ENCODE assay signal across 22 cellular contexts in the genomic region with DNA sequence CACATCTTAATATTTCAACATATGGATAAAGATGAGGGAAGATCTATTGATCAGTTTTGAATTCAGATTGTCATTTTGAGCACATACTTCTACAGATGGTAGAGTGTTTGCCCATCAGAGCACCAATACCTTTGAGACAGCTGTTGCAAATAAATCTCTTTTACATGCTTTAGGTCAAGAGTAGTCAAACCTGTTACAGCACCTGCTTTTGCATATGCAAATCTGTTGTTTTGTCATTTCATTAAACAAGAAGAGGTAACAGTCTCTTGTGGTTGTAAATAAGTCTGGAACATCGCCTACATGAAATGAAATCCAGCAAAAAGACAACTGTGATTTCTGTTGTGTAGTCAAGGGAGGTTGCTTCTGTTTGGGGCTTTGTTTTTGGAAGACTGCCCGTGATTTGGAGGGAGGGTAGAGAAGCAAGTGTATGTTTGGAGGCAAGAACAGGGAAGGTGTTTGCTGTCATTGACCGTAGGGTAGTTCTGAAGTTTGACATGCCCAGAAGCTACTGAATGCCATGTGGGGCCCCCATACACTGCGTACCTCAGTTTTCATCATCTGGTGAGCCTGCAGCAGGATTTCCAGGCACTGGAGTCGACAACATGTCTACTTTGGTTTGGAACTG.
A peak's percentile ranks its signal among the peaks of the same experiment; 100 is the strongest.
DNase-seq lines count a peak whose midpoint lies in the region; ATAC-seq, FAIRE-seq and TF ChIP-seq lines count a peak whose summit lies in the region.
"Had no signal": no experiment of that assay in that cellular context is flagged by ENCODE, and none has a peak within 500 bp of the region (broad histone marks: within the 10 kb centered on the region; RNA-seq: fewer than 3 reads in every experiment).

No MANE protein-coding gene starts in this region.

- no CpG with 5 or more reads among the region's 5 CpGs for WGBS in H9 (ENCODE audit: extremely low coverage, insufficient read length, low lambda C conversion rate)

- H3K79me1 ChIP-seq in H9 (ENCODE audit: insufficient read depth, low read depth, low read length, poor library complexity, severe bottlenecking), result no peaks in the 10 kb centered on the region

- no peak overlapping the region for H2BK5ac ChIP-seq in H9 (ENCODE audit: insufficient read length, low read length)

- H4K5ac ChIP-seq in H9 (ENCODE audit: insufficient read length, low read depth, low read length), result no peak overlapping the region

- H2BK20ac ChIP-seq in H9 (ENCODE audit: low read depth, low read length, poor library complexity, severe bottlenecking), result no peak overlapping the region

- no peaks in the 10 kb centered on the region for H3K9me3 ChIP-seq in H9 (ENCODE audit: control insufficient read depth, low read depth, low read length)
- H3K9me3 ChIP-seq in MM.1S (replicated peaks; ENCODE audit: insufficient read depth, low read length), result no peaks in the 10 kb centered on the region
- H3K9me3 ChIP-seq in astrocyte (ENCODE audit: insufficient read depth, low read depth, low read length), result no peaks in the 10 kb centered on the region
- no peaks in the 10 kb centered on the region for H3K9me3 ChIP-seq in iPS-20b (ENCODE audit: insufficient read depth, low read depth, low read length)
- H3K9me3 ChIP-seq: Peyer's patch had no signal

- no peak overlapping the region for H2BK120ac ChIP-seq in H9 (ENCODE audit: low read depth, low read length, poor library complexity, severe bottlenecking)

- peak overlapping the region; percentile 62 for H3K18ac ChIP-seq in H9 (ENCODE audit: insufficient read length, low read depth, low read length)

- H3K4me3 Mint-ChIP-seq in H9 (peak overlapping the region; percentile 21 to 33; a peak in 2 of 5 replicates), astrocyte (ENCODE audit: unreplicated experiment) (no peak overlapping the region)
- H3K4me3 Mint-ChIP-seq: CD4-positive, alpha-beta T cell; HFFc6; T-cell had no signal

- H2BK12ac ChIP-seq in H9 (ENCODE audit: insufficient read length, low read depth, low read length), result no peak overlapping the region

- no peaks in the 10 kb centered on the region for H3K23me2 ChIP-seq in H9 (ENCODE audit: insufficient read length, low read depth, low read length, poor library complexity, severe bottlenecking)

- H3K56ac ChIP-seq in H9 (ENCODE audit: insufficient read length, low read depth, low read length), result no peak overlapping the region

- peaks cover 15% of the 10 kb centered on the region for H3K4me1 ChIP-seq in H9 (ENCODE audit: insufficient read depth, low read length)
- peaks cover 13% of the 10 kb centered on the region for H3K4me1 ChIP-seq in MM.1S (ENCODE audit: low read length)
- H3K4me1 ChIP-seq in astrocyte (ENCODE audit: insufficient read depth, low read length), result no peaks in the 10 kb centered on the region
- H3K4me1 ChIP-seq in iPS-20b (ENCODE audit: insufficient read depth, low read length), result peaks cover 36% of the 10 kb centered on the region; the same call in 1 of the 2 replicates
- H3K4me1 ChIP-seq: Peyer's patch had no signal

- ATAC-seq in GM21390 (IDR thresholded peaks at IDR 0.05; ENCODE audit: unreplicated experiment), result no peak
- ATAC-seq: T-cell had no signal

- peak overlapping the region; percentile 49 for H3K4me2 ChIP-seq in H9 (ENCODE audit: insufficient read depth, insufficient read length, low read length)
- peak overlapping the region; percentile 67; the same call in 1 of the 2 replicates for H3K4me2 ChIP-seq in MM.1S (ENCODE audit: low read depth, low read length)
- H3K4me2 ChIP-seq in astrocyte (ENCODE audit: low read length), result no peak overlapping the region

- H3K9me2 ChIP-seq in MM.1S (replicated peaks; ENCODE audit: insufficient read depth, low read length), result no peaks in the 10 kb centered on the region

- no peak overlapping the region for H4K91ac ChIP-seq in H9 (ENCODE audit: insufficient read length, low read depth, low read length)

- H2BK15ac ChIP-seq in H9 (ENCODE audit: low read depth, low read length), result no peak overlapping the region

- no peaks in the 10 kb centered on the region for H3F3A ChIP-seq in MM.1S (ENCODE audit: insufficient read depth, low read length)

- H3K9me3 Mint-ChIP-seq in H9, result no peaks in the 10 kb centered on the region
- no peaks in the 10 kb centered on the region for H3K9me3 Mint-ChIP-seq in astrocyte (ENCODE audit: unreplicated experiment)
- H3K9me3 Mint-ChIP-seq: CD4-positive, alpha-beta T cell; T-cell had no signal

- TF ChIP-seq CTCF in H9 (conservative IDR thresholded peaks at IDR 0.05) (no peak), MM.1S (IDR thresholded peaks at IDR 0.05; ENCODE audit: low read length) (no peak), astrocyte (IDR thresholded peaks at IDR 0.05; ENCODE audit: insufficient read depth, low read depth, low read length) (no peak), GM10266 (IDR thresholded peaks at IDR 0.05; ENCODE audit: control insufficient read depth, insufficient read depth, low read depth, missing control alignments) (no peak)

- H3K27me3 Mint-ChIP-seq in H9 (ENCODE audit: low read depth), result no peaks in the 10 kb centered on the region
- H3K27me3 Mint-ChIP-seq in astrocyte (ENCODE audit: low read depth, unreplicated experiment), result no peaks in the 10 kb centered on the region
- H3K27me3 Mint-ChIP-seq: CD4-positive, alpha-beta T cell had no signal

- FAIRE-seq in astrocyte (lab: Jason Lieb, UNC), result peak; percentile 5
- FAIRE-seq: G401.6, GM19239, H54 had no signal

- H3K23ac ChIP-seq in H9 (ENCODE audit: insufficient read length, low read depth, low read length), result no peak overlapping the region

- H3K36me3 ChIP-seq in MM.1S (replicated peaks; ENCODE audit: insufficient read depth, low read length) (no peaks in the 10 kb centered on the region), astrocyte (ENCODE audit: insufficient read depth, low read length) (no peaks in the 10 kb centered on the region), iPS-20b (ENCODE audit: insufficient read depth, low read depth, low read length) (no peaks in the 10 kb centered on the region)
- H3K36me3 ChIP-seq: Peyer's patch had no signal

- H3K36me3 Mint-ChIP-seq in H9 (ENCODE audit: insufficient read depth in 1 of 3, low read depth in 3 of 3), result no peaks in the 10 kb centered on the region
- H3K36me3 Mint-ChIP-seq in astrocyte (ENCODE audit: low read depth, unreplicated experiment), result no peaks in the 10 kb centered on the region
- H3K36me3 Mint-ChIP-seq: T-cell had no signal

- H2AK5ac ChIP-seq in H9 (ENCODE audit: insufficient read length, low read length), result no peak overlapping the region

- no peaks in the 10 kb centered on the region for H3K79me2 ChIP-seq in H9 (ENCODE audit: insufficient read depth, low read length)
- H3K79me2 ChIP-seq in MM.1S (ENCODE audit: low read length), result no peaks in the 10 kb centered on the region
- H3K79me2 ChIP-seq in astrocyte (ENCODE audit: insufficient read depth, low read length), result no peaks in the 10 kb centered on the region

- H2AFZ ChIP-seq in H9 (ENCODE audit: low read length) (no peak overlapping the region), MM.1S (ENCODE audit: low read length) (peak overlapping the region; percentile 8; the same call in 1 of the 2 replicates), astrocyte (ENCODE audit: low read depth, low read length) (no peak overlapping the region)

- peaks cover 52 to 53% of the 10 kb centered on the region in 2 experiments for H3K4me1 Mint-ChIP-seq in H9
- no peaks in the 10 kb centered on the region for H3K4me1 Mint-ChIP-seq in astrocyte (ENCODE audit: low read depth, unreplicated experiment)
- H3K4me1 Mint-ChIP-seq: T-cell had no signal

- H3K4me3 ChIP-seq in MM.1S (ENCODE audit: low read length) (peak overlapping the region; percentile 52), astrocyte (ENCODE audit: insufficient read depth, low read depth, low read length) (no peak overlapping the region), iPS-20b (ENCODE audit: low read length) (peak overlapping the region; percentile 5; the same call in 1 of the 2 replicates)
- H3K4me3 ChIP-seq: Peyer's patch had no signal

- peak; percentile 32 for DNase-seq in H9
- DNase-seq in MM.1S, result no peak
- DNase-seq in astrocyte (ENCODE audit: low read depth), result no peak
- no peak for DNase-seq in GM10266 (ENCODE audit: extremely low spot score)
- no peak for DNase-seq in activated T-cell treated with anti-CD3 and anti-CD28 coated beads, Interleukin-2, amount 50 U/mL, for 1 hour
- no peak for DNase-seq in central memory CD4-positive, alpha-beta T cell
- DNase-seq: CD4-positive, alpha-beta T cell; COR-L47; HFFc6; KG1; MV-4-11; NCI-H1105 treated with DMSO at 0.1 percent for 48 hours; NCI-H2081; NCI-H446 treated with DMSO at 0.1 percent for 48 hours; NCI-H774; Peyer's patch; T-cell had no signal

- peak overlapping the region in 2 of 3 experiments; percentile 74 to 90; a peak in 4 of 7 replicates for H3K27ac Mint-ChIP-seq in H9
- H3K27ac Mint-ChIP-seq in astrocyte (ENCODE audit: unreplicated experiment), result no peak overlapping the region
- H3K27ac Mint-ChIP-seq: CD4-positive, alpha-beta T cell; HFFc6; T-cell had no signal

- H3K27me3 ChIP-seq in H9 (ENCODE audit: insufficient read depth, low read length), result no peaks in the 10 kb centered on the region
- H3K27me3 ChIP-seq in MM.1S (replicated peaks; ENCODE audit: insufficient read depth, low read length), result no peaks in the 10 kb centered on the region
- no peaks in the 10 kb centered on the region for H3K27me3 ChIP-seq in astrocyte (ENCODE audit: insufficient read depth, low read length)
- no peaks in the 10 kb centered on the region for H3K27me3 ChIP-seq in iPS-20b (ENCODE audit: insufficient read depth, low read length)
- H3K27me3 ChIP-seq: Peyer's patch had no signal

- H3K14ac ChIP-seq in H9 (ENCODE audit: insufficient read depth, low read length), result no peak overlapping the region

- no peak overlapping the region for H3K4ac ChIP-seq in H9 (ENCODE audit: low read depth, low read length)

- H3K27ac ChIP-seq in H9 (ENCODE audit: insufficient read length, low read depth, low read length) (peak overlapping the region; percentile 5), MM.1S (ENCODE audit: low read length) (no peak overlapping the region), astrocyte (ENCODE audit: low read depth, low read length) (no peak overlapping the region), iPS-20b (ENCODE audit: low read length) (no peak overlapping the region)
- H3K27ac ChIP-seq: Peyer's patch had no signal

- H4K20me1 ChIP-seq in H9 (ENCODE audit: control insufficient read depth, insufficient read depth, insufficient read length) (no peaks in the 10 kb centered on the region), MM.1S (ENCODE audit: insufficient read depth, low read length) (no peaks in the 10 kb centered on the region), astrocyte (ENCODE audit: insufficient read depth, low read length) (no peaks in the 10 kb centered on the region)

- H3K9ac ChIP-seq in H9 (ENCODE audit: extremely low read depth, insufficient read length, low read length) (no peak overlapping the region), MM.1S (ENCODE audit: low read length) (no peak overlapping the region), astrocyte (ENCODE audit: low read length) (no peak overlapping the region), iPS-20b (ENCODE audit: low read depth, low read length) (no peak overlapping the region)

- no peak overlapping the region for H3T11ph ChIP-seq in H9 (ENCODE audit: low read length)

- H4K8ac ChIP-seq in H9 (replicated peaks; ENCODE audit: insufficient read length, low read depth, low read length), result no peak overlapping the region
